ENCODE assay signal across 22 cellular contexts in the genomic region with DNA sequence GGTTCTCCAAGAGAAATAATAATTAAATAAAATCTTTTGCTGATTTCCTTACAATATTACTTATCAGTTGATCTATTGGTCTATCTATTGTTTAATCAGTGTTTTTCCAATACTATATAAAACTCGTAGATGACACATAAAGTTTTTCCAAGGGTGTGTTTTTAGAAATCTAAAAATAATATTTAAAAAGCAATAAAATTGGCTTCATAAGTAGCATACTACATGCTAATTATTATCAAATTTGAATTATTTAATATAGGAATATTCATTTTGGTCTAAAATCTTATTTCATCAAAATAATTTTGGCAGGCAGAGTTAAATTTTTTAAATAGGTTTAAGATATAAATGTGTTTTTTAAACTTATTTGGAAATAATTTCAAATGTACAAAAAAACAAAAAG.
"Had no signal": no experiment of that assay in that cellular context is flagged by ENCODE, and none has a peak within 500 bp of the region (broad histone marks: within the 10 kb centered on the region; RNA-seq: fewer than 3 reads in every experiment).

No MANE protein-coding gene starts in this region.

- H3K36me3 ChIP-seq: left ventricle myocardium inferior, ovary, prostate gland, spleen, suprapubic skin, thoracic aorta, tibial artery, uterus had no signal

- H3K4me3 ChIP-seq: left ventricle myocardium inferior, lung, ovary, prostate gland, skin epidermis, spleen, suprapubic skin, thoracic aorta, tibial artery, uterus had no signal

- H3K4me1 ChIP-seq: left ventricle myocardium inferior, prostate gland, spleen, suprapubic skin, tibial artery, uterus had no signal

- H3K27ac ChIP-seq: left ventricle myocardium inferior, ovary, prostate gland, skin epidermis, spleen, suprapubic skin, thoracic aorta, tibial artery, uterus had no signal

- DNase-seq: hypothalamus; immature natural killer cell; left ventricle myocardium inferior; mesendoderm; naive thymus-derived CD4-positive, alpha-beta T cell; ovary; posterior cingulate gyrus; retina; right cardiac atrium; spleen; stimulated activated CD4-positive, alpha-beta T cell treated with anti-CD3 and anti-CD28 coated beads, Interleukin-4, amount 100 ng/mL, for 24 hours; stimulated activated naive CD4-positive, alpha-beta T cell; tibial artery; trophoblast cell; uterus had no signal

- H3K9me3 ChIP-seq: left ventricle myocardium inferior, ovary, prostate gland, spleen, suprapubic skin, thoracic aorta, tibial artery, uterus had no signal

- ATAC-seq: naive thymus-derived CD4-positive, alpha-beta T cell; natural killer cell treated with Interleukin-12 subunit alpha and Interleukin-12 subunit beta and Interleukin-15 and Interleukin-18, amount 100 ng/mL, for 72 hours; right cardiac atrium; sciatic nerve had no signal
